ENCODE assay signal across 9 cellular contexts in genomic region chr5:53430618-53431252, GRCh38. TPM values are rescaled to one million over a fixed set of nuclear protein-coding genes. Genes with fewer than 3 reads are reported as not detected.
A peak's percentile ranks its signal among the peaks of the same experiment; 100 is the strongest.
DNase-seq lines count a peak whose midpoint lies in the region; ATAC-seq, FAIRE-seq and TF ChIP-seq lines count a peak whose summit lies in the region.
"Had no signal": no experiment of that assay in that cellular context is flagged by ENCODE, and none has a peak within 500 bp of the region (broad histone marks: within the 10 kb centered on the region; RNA-seq: fewer than 3 reads in every experiment).

No MANE protein-coding gene starts in this region.

- ATAC-seq in HG03280 (IDR thresholded peaks at IDR 0.05; ENCODE audit: unreplicated experiment) (no peak), HG02885 (IDR thresholded peaks at IDR 0.05; ENCODE audit: poor library complexity, unreplicated experiment) (no peak)

- H3K27me3 Mint-ChIP-seq in activated naive CD4-positive, alpha-beta T cell treated with anti-CD3 and anti-CD28 coated beads, Interleukin-2, amount 10 ng/mL, durations not matched to agents 7 days and 5 days, result peaks cover 10% of the 10 kb centered on the region

- no peak overlapping the region for H3K27ac Mint-ChIP-seq in activated naive CD4-positive, alpha-beta T cell treated with anti-CD3 and anti-CD28 coated beads, Interleukin-2, amount 10 ng/mL, durations not matched to agents 7 days and 5 days

- CTCF ChIA-PET in activated naive CD4-positive, alpha-beta T cell treated with anti-CD3 and anti-CD28 coated beads, Interleukin-2, amount 10 ng/mL, durations not matched to agents 7 days and 5 days (lab: Charles Lee), result no interaction called here

- no peaks in the 10 kb centered on the region for H3K9me3 Mint-ChIP-seq in activated naive CD4-positive, alpha-beta T cell treated with anti-CD3 and anti-CD28 coated beads, Interleukin-2, amount 10 ng/mL, durations not matched to agents 7 days and 5 days

- H3K4me3 Mint-ChIP-seq in activated naive CD4-positive, alpha-beta T cell treated with anti-CD3 and anti-CD28 coated beads, Interleukin-2, amount 10 ng/mL, durations not matched to agents 7 days and 5 days, result no peak overlapping the region

- FAIRE-seq in HTR-8/SVneo (lab: Jason Lieb, UNC) (peak; percentile 26), frontal cortex (lab: Jason Lieb, UNC) (no peak)
- FAIRE-seq: TTC549 had no signal

- H3K4me3 ChIP-seq in AG09309 (ENCODE audit: control insufficient read depth, low read depth, low read length) (no peak overlapping the region), astrocyte of the spinal cord (ENCODE audit: low read depth, low read length) (no peak overlapping the region)

- in situ Hi-C loops in astrocyte of the spinal cord (cut with HindIII; ENCODE audit: low sequenced_read_pairs), result no loop called here

- no peak for DNase-seq in AG09309 (ENCODE audit: low read depth)
- peak; percentile 28 for DNase-seq in HTR-8/SVneo (ENCODE audit: insufficient read length, low spot score)
- peak; percentile 71 for DNase-seq in astrocyte of the spinal cord (ENCODE audit: low read depth, low spot score)
- peak; percentile 35 for DNase-seq in kidney tubule cell (ENCODE audit: low spot score)
- DNase-seq in frontal cortex (ENCODE audit: low spot score in 2 of 2), result no peak
- DNase-seq in activated naive CD4-positive, alpha-beta T cell treated with anti-CD3 and anti-CD28 coated beads, Interleukin-2, amount 10 ng/mL, durations not matched to agents 7 days and 5 days, result no peak

- no peaks in the 10 kb centered on the region for H3K4me1 Mint-ChIP-seq in activated naive CD4-positive, alpha-beta T cell treated with anti-CD3 and anti-CD28 coated beads, Interleukin-2, amount 10 ng/mL, durations not matched to agents 7 days and 5 days

- TF ChIP-seq CTCF in AG09309 (IDR thresholded peaks at IDR 0.05; ENCODE audit: control insufficient read depth, insufficient read depth, low read depth, low read length, missing control alignments) (peak; percentile 69), astrocyte of the spinal cord (IDR thresholded peaks at IDR 0.05; ENCODE audit: low read depth, low read length) (peak; percentile 73)

- no peaks in the 10 kb centered on the region for H3K36me3 Mint-ChIP-seq in activated naive CD4-positive, alpha-beta T cell treated with anti-CD3 and anti-CD28 coated beads, Interleukin-2, amount 10 ng/mL, durations not matched to agents 7 days and 5 days

RNA-seq across cellular contexts. Expression of gene FST, which starts 49.7 kb away (rescaled TPM):
- 1.2 TPM for total RNA-seq in frontal cortex

Comparison
In these comparisons a context has a peak if more than half of its experiments do, and no peak if none do; other contexts are left out.
1. DNase-seq: peak in HTR-8/SVneo (single experiment), astrocyte of the spinal cord (single experiment) and kidney tubule cell (single experiment); none in AG09309 (single experiment), frontal cortex (0 of 2) and activated naive CD4-positive, alpha-beta T cell treated with anti-CD3 and anti-CD28 coated beads, Interleukin-2, amount 10 ng/mL, durations not matched to agents 7 days and 5 days (single experiment).